In the genomic region with DNA sequence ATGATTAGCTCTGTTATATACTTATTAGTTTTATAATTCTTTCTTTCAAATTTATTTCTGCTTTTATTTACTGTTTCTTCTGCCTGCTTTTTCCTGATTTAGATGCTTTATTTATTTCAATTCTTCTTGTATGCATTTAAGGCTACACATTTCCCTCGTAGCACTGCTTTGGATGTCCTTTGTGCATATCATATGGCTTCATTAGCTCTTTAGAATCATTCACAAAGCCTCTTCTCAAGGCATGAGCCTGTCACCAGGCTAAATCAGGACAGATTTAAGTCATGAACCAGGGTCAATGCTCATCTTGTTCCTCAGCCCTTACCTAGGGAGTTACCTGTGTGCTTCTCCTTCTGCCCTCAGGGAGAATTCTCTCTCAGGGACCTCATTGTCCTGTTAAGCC, we compare ENCODE assay signal across 24 cellular contexts. TPM values are rescaled to one million over a fixed set of nuclear protein-coding genes. Genes with fewer than 3 reads are reported as not detected.
DNase-seq lines count a peak whose midpoint lies in the region; ATAC-seq, FAIRE-seq and TF ChIP-seq lines count a peak whose summit lies in the region.
"Had no signal": no experiment of that assay in that cellular context is flagged by ENCODE, and none has a peak within 500 bp of the region (broad histone marks: within the 10 kb centered on the region; RNA-seq: fewer than 3 reads in every experiment).

No MANE protein-coding gene starts in this region.

- no peaks in the 10 kb centered on the region for H3K27me3 ChIP-seq in mesendoderm (ENCODE audit: insufficient read depth, low read length, poor library complexity)
- H3K27me3 ChIP-seq in heart right ventricle = no peaks in the 10 kb centered on the region
- H3K27me3 ChIP-seq: BE2C, BLaER1 had no signal

- H3K79me2 ChIP-seq in mesendoderm (ENCODE audit: control insufficient read depth, insufficient read depth, low read length) = no peaks in the 10 kb centered on the region

- H2BK120ac ChIP-seq in mesendoderm (ENCODE audit: low read depth, low read length) = no peak overlapping the region

- ATAC-seq in heart right ventricle = no peak

- H2BK15ac ChIP-seq in mesendoderm (replicated peaks; ENCODE audit: low read depth) = no peak overlapping the region

- H3K4ac ChIP-seq in mesendoderm (ENCODE audit: low read depth, low read length) = no peak overlapping the region

- H3K56ac ChIP-seq in mesendoderm (ENCODE audit: low read length) = no peak overlapping the region

- H3K36me3 ChIP-seq in HEK293 (ENCODE audit: control insufficient read depth in 2 of 2, insufficient read depth in 1 of 2, low read length in 2 of 2) (no peaks in the 10 kb centered on the region), mesendoderm (ENCODE audit: control insufficient read depth, insufficient read depth, low read length) (no peaks in the 10 kb centered on the region), heart right ventricle (no peaks in the 10 kb centered on the region)
- H3K36me3 ChIP-seq: BE2C, BLaER1 had no signal

- H2BK5ac ChIP-seq in mesendoderm (ENCODE audit: low read length) = no peak overlapping the region

- no CpG with 5 or more reads among the region's 1 CpG for WGBS in mesendoderm (ENCODE audit: extremely low coverage, insufficient coverage, low lambda C conversion rate)
- 92 to 93% methylated on average over 1 of the region's 1 CpG for WGBS in heart right ventricle, 2 donors

- no peak overlapping the region for H3K4me3 ChIP-seq in HEK293 (ENCODE audit: low read depth, low read length)
- H3K4me3 ChIP-seq in mesendoderm (ENCODE audit: low read length) = no peak overlapping the region
- no peak overlapping the region for H3K4me3 ChIP-seq in heart right ventricle
- H3K4me3 ChIP-seq: BLaER1 had no signal

- FAIRE-seq in G401.6 (lab: Jason Lieb, UNC) = peak; percentile 70
- FAIRE-seq: A204.1, GM12891, GM19239 had no signal

- no peak overlapping the region for H3K4me2 ChIP-seq in mesendoderm (ENCODE audit: low read length)
- H3K4me2 ChIP-seq: BLaER1 had no signal

- no peak overlapping the region for H2AK5ac ChIP-seq in mesendoderm (ENCODE audit: low read length)

- DNase-seq in mesendoderm = peak; percentile 49
- no peak for DNase-seq in heart right ventricle
- DNase-seq in activated gamma-delta T cell treated with Interleukin-2 at 50 U/mL for 16 hours = no peak
- DNase-seq: 8988T; ACHN; BE2C; C1 segment of cervical spinal cord; CD4-positive, alpha-beta memory T cell; CD4-positive, CD25-positive, alpha-beta regulatory T cell; CD8-positive, alpha-beta memory T cell; COR-L47; DMS 273 treated with DMSO at 0.1 percent for 48 hours; DMS153; DMS53; DMS79; DND-41; EL; GF-D8 had no signal

- H4K8ac ChIP-seq in mesendoderm (ENCODE audit: low read depth, low read length) = no peak overlapping the region

- no peak overlapping the region for H3K23ac ChIP-seq in mesendoderm (ENCODE audit: low read length)

- no peaks in the 10 kb centered on the region for H3K79me1 ChIP-seq in mesendoderm (ENCODE audit: low read length)

- H3K18ac ChIP-seq in mesendoderm (ENCODE audit: low read length) = no peak overlapping the region

- H4K5ac ChIP-seq in mesendoderm (ENCODE audit: low read length) = no peak overlapping the region

- H3K9me3 ChIP-seq in HEK293 (ENCODE audit: control insufficient read depth, insufficient read depth, low read depth, low read length) (no peaks in the 10 kb centered on the region), heart right ventricle (peaks cover 0 to 12% (median 2%) of the 10 kb centered on the region in 11 donors)
- H3K9me3 ChIP-seq: BE2C had no signal

- POLR2A ChIA-PET in HEK293 (lab: Yijun Ruan, JAX) = no interaction called here

- H3K4me1 ChIP-seq in HEK293 (ENCODE audit: control insufficient read depth, insufficient read depth, low read length) (no peaks in the 10 kb centered on the region), mesendoderm (ENCODE audit: control insufficient read depth, low read depth, low read length) (no peaks in the 10 kb centered on the region), heart right ventricle (no peaks in the 10 kb centered on the region)
- H3K4me1 ChIP-seq: BE2C, BLaER1 had no signal

- H3K9ac ChIP-seq in mesendoderm (ENCODE audit: low read length) = no peak overlapping the region
- H3K9ac ChIP-seq: BLaER1 had no signal

- TF ChIP-seq CTCF in HEK293 (tag by site-specific recombination; IDR thresholded peaks at IDR 0.05) = no peak
- no peak for TF ChIP-seq CTCF in heart right ventricle (IDR thresholded peaks at IDR 0.05)

- CTCF ChIA-PET in HEK293 (lab: Yijun Ruan, JAX) = no interaction called here

- H3K27ac ChIP-seq in HEK293 (ENCODE audit: extremely low read depth, low read depth, low read length) = no peak overlapping the region
- H3K27ac ChIP-seq in mesendoderm (ENCODE audit: low read depth, low read length) = no peak overlapping the region
- no peak overlapping the region for H3K27ac ChIP-seq in heart right ventricle
- H3K27ac ChIP-seq: BLaER1 had no signal

- intact Hi-C loops in heart right ventricle (cut with DNase I) = no loop called here

TF ChIP-seq in HEK293, 187 proteins besides CTCF, POLR2A, EP300 and RAD21:
- TF ChIP-seq, protein P1, sequence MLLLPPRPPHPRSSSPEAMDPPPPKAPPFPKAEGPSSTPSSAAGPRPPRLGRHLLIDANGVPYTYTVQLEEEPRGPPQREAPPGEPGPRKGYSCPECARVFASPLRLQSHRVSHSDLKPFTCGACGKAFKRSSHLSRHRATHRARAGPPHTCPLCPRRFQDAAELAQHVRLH (tag by site-specific recombination; IDR thresholded peaks at IDR 0.05) = 0 out of 2 replicates have a peak, but pooled peaks have one; percentile 14
- TF ChIP-seq SETDB1 (IDR thresholded peaks at IDR 0.05; ENCODE audit: insufficient read length, low read length) = peak; percentile 43
- TF ChIP-seq ZNF10 (tag by site-specific recombination; IDR thresholded peaks at IDR 0.05) = no peak
TF ChIP-seq in HEK293: peak in this region for 2.

RNA-seq across cellular contexts. Expression of a gene that starts 56.3 kb away (rescaled TPM):
- polyA plus RNA-seq in mesendoderm (2013, experiment 1 of 2) = 43.7 TPM
- 40.0 TPM for polyA plus RNA-seq in mesendoderm (2013, experiment 2 of 2)
- 10 to 100 TPM; 11.0 to 29.6 (median 21.3) TPM for total RNA-seq in heart right ventricle
- polyA plus RNA-seq in heart right ventricle = 10 to 100 TPM in 1 of 2 donors, 1 to 10 TPM in 1; 5.0 to 52.7 TPM
